Comparison of ENCODE assay signal across 19 cellular contexts in the genomic region with DNA sequence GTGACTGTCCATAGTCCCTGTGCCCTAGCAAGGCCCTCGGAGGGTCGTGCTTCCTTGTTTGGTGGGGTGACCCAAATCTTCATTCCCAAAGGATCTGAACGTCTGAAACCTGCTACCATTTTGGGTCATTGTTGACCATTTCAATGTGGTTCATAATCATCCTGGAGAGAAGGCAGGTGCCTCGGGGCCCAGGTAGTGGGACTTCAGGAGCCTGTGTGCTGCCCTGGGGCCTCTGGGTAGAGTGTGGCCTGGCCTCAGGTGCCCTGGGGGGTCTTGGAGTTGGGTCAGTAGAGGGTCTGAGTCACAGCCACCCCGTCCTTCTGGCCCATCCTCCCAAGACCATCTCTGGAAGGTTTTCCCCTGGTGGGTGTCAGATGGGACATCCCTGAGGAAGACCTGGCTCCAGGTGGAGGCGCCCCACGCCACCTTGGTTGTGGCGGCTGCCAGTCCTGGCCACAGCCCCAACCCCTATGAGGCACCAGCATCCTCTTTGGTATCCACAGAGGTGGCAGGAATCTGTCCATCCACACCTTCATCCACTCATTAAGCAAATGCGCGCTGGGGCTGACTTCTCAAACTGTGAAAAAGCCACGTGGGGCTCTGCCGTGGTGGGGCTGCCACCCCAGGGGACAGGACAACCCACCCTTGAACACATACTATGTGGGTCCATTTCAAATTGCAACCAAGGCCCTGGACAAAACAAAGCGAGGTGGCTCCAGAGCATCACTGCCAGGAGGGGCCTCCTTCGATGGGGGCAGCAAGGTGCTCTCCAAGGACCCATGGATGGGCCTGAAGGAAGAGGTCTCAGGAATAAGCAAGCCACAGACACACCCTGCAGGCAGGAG. TPM values are rescaled to one million over a fixed set of nuclear protein-coding genes. Genes with fewer than 3 reads are reported as not detected.
"Had no signal": no experiment of that assay in that cellular context is flagged by ENCODE, and none has a peak within 500 bp of the region (broad histone marks: within the 10 kb centered on the region; RNA-seq: fewer than 3 reads in every experiment).

No MANE protein-coding gene starts in this region.

- H3K27ac ChIP-seq: foreskin keratinocyte, neutrophil, parathyroid adenoma, SJCRH30, tibial nerve had no signal

- H3K9me3 ChIP-seq: mucosa of descending colon, neutrophil, SJCRH30, tibial nerve had no signal

- ATAC-seq: foreskin keratinocyte, left colon, mucosa of descending colon had no signal

- H3K4me3 ChIP-seq: mucosa of descending colon, SJCRH30, tibial nerve had no signal

- H3K4me1 ChIP-seq: foreskin keratinocyte, parathyroid adenoma, SJCRH30, tibial nerve had no signal

- H3K27me3 ChIP-seq: foreskin keratinocyte, neutrophil had no signal

- H3K36me3 ChIP-seq: neutrophil, SJCRH30, tibial nerve had no signal

- DNase-seq: activated CD4-positive, alpha-beta T cell treated with anti-CD3 and anti-CD28 coated beads, Interleukin-2, amount 50 U/mL, for 48 hours; foreskin keratinocyte; glutamatergic neuron; hippocampal formation; naive B cell; SJCRH30; stimulated activated CD4-positive, alpha-beta T cell treated with anti-CD3 and anti-CD28 coated beads, Interleukin-1b, Interleukin-23, amount 100 ng/mL, for 48 hours; stimulated activated CD8-positive, alpha-beta memory T cell treated with anti-CD3 and anti-CD28 coated beads, Interleukin-4, amount 100 ng/mL, for 48 hours; stimulated activated naive CD4-positive, alpha-beta T cell had no signal

RNA-seq across cellular contexts. Expression of a gene that starts 41.6 kb away (rescaled TPM):
- total RNA-seq: activated T-helper 2 cell treated with anti-CD3 and anti-CD28 coated beads, Interferon-gamma antibody, Interleukin-2, Interleukin-4, amounts not matched to agents 10 μg/mL and 5 μg/mL and 100 μg/mL, durations not matched to agents 14 hours and 24 hours and 36 hours; dermis microvascular lymphatic vessel endothelial cell; epithelial cell of proximal tubule; fibroblast of lung; foreskin keratinocyte; SJCRH30; T-helper 1 cell treated with Interleukin-12 subunit alpha and Interleukin-12 subunit beta and Interleukin-4 antibody, amounts not matched to agents 30 ng/mL and 1 ng/mL, for 36 hours had no signal
